In the genomic region with DNA sequence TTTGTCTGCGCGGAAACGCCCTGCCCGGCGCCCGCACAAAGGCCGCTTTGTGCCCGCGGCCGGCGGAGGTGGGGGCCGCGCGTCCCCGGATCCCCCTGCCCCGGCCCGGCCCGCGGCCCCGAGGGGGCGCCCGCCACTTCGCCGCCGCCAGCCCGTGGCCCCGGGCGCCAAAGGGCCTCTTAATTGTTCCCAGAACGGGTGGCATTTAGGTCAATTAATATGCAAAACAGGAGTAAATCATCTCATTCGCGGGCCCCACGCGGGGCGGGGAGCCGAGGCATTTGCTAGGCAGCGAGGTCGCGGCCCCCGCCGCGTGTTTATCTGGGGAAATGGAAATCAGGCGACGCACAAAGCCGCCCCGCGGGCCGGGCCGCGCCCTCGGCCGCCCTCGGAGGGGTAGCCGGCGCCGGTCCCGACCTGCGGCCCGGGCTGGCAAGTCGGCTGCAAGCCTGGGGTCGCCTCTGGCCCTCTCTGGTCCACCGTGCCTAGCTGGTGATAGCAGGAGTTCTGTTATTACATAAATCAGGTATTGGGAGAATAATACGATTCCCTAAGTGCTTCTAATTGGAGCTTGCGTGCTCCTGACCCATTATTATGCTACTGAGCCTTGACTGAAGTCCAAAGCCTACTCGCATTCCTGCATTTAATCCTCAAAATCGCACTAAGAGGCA, we compare ENCODE assay signal across 10 cellular contexts.
A peak's percentile ranks its signal among the peaks of the same experiment; 100 is the strongest.
DNase-seq lines count a peak whose midpoint lies in the region; ATAC-seq, FAIRE-seq and TF ChIP-seq lines count a peak whose summit lies in the region.
"Had no signal": no experiment of that assay in that cellular context is flagged by ENCODE, and none has a peak within 500 bp of the region (broad histone marks: within the 10 kb centered on the region; RNA-seq: fewer than 3 reads in every experiment).

No MANE protein-coding gene starts in this region.

- intact Hi-C loops in activated CD8-positive, alpha-beta T cell treated with anti-CD3 and anti-CD28 coated beads for 36 hours (cut with micrococcal nuclease), result no loop called here

- no peak for TF ChIP-seq CTCF in mesothelial cell of epicardium (IDR thresholded peaks at IDR 0.05; ENCODE audit: unreplicated experiment)
- TF ChIP-seq CTCF in activated CD8-positive, alpha-beta T cell treated with anti-CD3 and anti-CD28 coated beads for 36 hours (IDR thresholded peaks at IDR 0.05), result no peak

- no peak for FAIRE-seq in frontal cortex (lab: Jason Lieb, UNC)

- no peaks in the 10 kb centered on the region for H3K36me3 Mint-ChIP-seq in mesothelial cell of epicardium
- no peaks in the 10 kb centered on the region for H3K36me3 Mint-ChIP-seq in activated CD8-positive, alpha-beta T cell treated with anti-CD3 and anti-CD28 coated beads for 36 hours (ENCODE audit: low read depth)

- CTCF ChIA-PET in activated CD8-positive, alpha-beta T cell treated with anti-CD3 and anti-CD28 coated beads for 36 hours (lab: Charles Lee), result no interaction called here

- no peak for DNase-seq in stimulated activated naive CD8-positive, alpha-beta T cell treated with anti-CD3 and anti-CD28 coated beads, Interleukin-15, amount 100 ng/mL, for 72 hours
- DNase-seq in stimulated activated naive CD8-positive, alpha-beta T cell treated with anti-CD3 and anti-CD28 coated beads, Interleukin-15, Interleukin-2, amounts not matched to agents 100 U/mL and 50 U/mL, for 24 hours, result no peak
- DNase-seq in frontal cortex (ENCODE audit: low spot score in 2 of 2), result peak; percentile 74 to 82
- no peak for DNase-seq in mesothelial cell of epicardium (ENCODE audit: low spot score in 2 of 2, unreplicated experiment in 2 of 2)
- DNase-seq in NCI-H2227 (lab: John Stamatoyannopoulos, UW; ENCODE audit: unreplicated experiment), result no peak
- no peak for DNase-seq in NCI-H2196 (lab: John Stamatoyannopoulos, UW; ENCODE audit: unreplicated experiment)
- no peak for DNase-seq in activated CD8-positive, alpha-beta T cell treated with anti-CD3 and anti-CD28 coated beads for 36 hours
- DNase-seq: kidney glomerular epithelial cell, sigmoid colon had no signal

- H3K27me3 Mint-ChIP-seq in stimulated activated naive CD8-positive, alpha-beta T cell treated with anti-CD3 and anti-CD28 coated beads, Interleukin-15, amount 100 ng/mL, for 72 hours, result peaks cover 61% of the 10 kb centered on the region
- peaks cover 51% of the 10 kb centered on the region for H3K27me3 Mint-ChIP-seq in mesothelial cell of epicardium (ENCODE audit: low read depth)
- H3K27me3 Mint-ChIP-seq in activated CD8-positive, alpha-beta T cell treated with anti-CD3 and anti-CD28 coated beads for 36 hours, result peaks cover 42% of the 10 kb centered on the region

- ATAC-seq in stimulated activated naive CD8-positive, alpha-beta T cell treated with anti-CD3 and anti-CD28 coated beads, Interleukin-15, amount 100 ng/mL, for 72 hours, result peak; percentile 11
- no peak for ATAC-seq in stimulated activated naive CD8-positive, alpha-beta T cell treated with anti-CD3 and anti-CD28 coated beads, Interleukin-15, Interleukin-2, amounts not matched to agents 100 U/mL and 50 U/mL, for 24 hours
- ATAC-seq in HG03025 (IDR thresholded peaks at IDR 0.05; ENCODE audit: low FRiP score, unreplicated experiment), result no peak
- ATAC-seq in activated CD8-positive, alpha-beta T cell treated with anti-CD3 and anti-CD28 coated beads for 36 hours, result no peak

- POLR2A ChIA-PET in activated CD8-positive, alpha-beta T cell treated with anti-CD3 and anti-CD28 coated beads for 36 hours (lab: Charles Lee), result no interaction called here

- peaks cover 0 to 20% of the 10 kb centered on the region in 2 donors for H3K9me3 Mint-ChIP-seq in stimulated activated naive CD8-positive, alpha-beta T cell treated with anti-CD3 and anti-CD28 coated beads, Interleukin-15, amount 100 ng/mL, for 72 hours
- peaks cover 8% of the 10 kb centered on the region for H3K9me3 Mint-ChIP-seq in mesothelial cell of epicardium
- peaks cover 1% of the 10 kb centered on the region for H3K9me3 Mint-ChIP-seq in activated CD8-positive, alpha-beta T cell treated with anti-CD3 and anti-CD28 coated beads for 36 hours

- no peak overlapping the region for H3K27ac Mint-ChIP-seq in stimulated activated naive CD8-positive, alpha-beta T cell treated with anti-CD3 and anti-CD28 coated beads, Interleukin-15, amount 100 ng/mL, for 72 hours
- no peak overlapping the region for H3K27ac Mint-ChIP-seq in mesothelial cell of epicardium
- H3K27ac Mint-ChIP-seq in activated CD8-positive, alpha-beta T cell treated with anti-CD3 and anti-CD28 coated beads for 36 hours, result no peak overlapping the region

- H3K4me1 Mint-ChIP-seq in stimulated activated naive CD8-positive, alpha-beta T cell treated with anti-CD3 and anti-CD28 coated beads, Interleukin-15, amount 100 ng/mL, for 72 hours, result peaks cover 8% of the 10 kb centered on the region
- peaks cover 7% of the 10 kb centered on the region for H3K4me1 Mint-ChIP-seq in mesothelial cell of epicardium
- peaks cover 3% of the 10 kb centered on the region for H3K4me1 Mint-ChIP-seq in activated CD8-positive, alpha-beta T cell treated with anti-CD3 and anti-CD28 coated beads for 36 hours (ENCODE audit: low read depth)

- H3K4me3 Mint-ChIP-seq in stimulated activated naive CD8-positive, alpha-beta T cell treated with anti-CD3 and anti-CD28 coated beads, Interleukin-15, amount 100 ng/mL, for 72 hours, result no peak overlapping the region
- peak overlapping the region; percentile 36 for H3K4me3 Mint-ChIP-seq in mesothelial cell of epicardium
- no peak overlapping the region for H3K4me3 Mint-ChIP-seq in activated CD8-positive, alpha-beta T cell treated with anti-CD3 and anti-CD28 coated beads for 36 hours

Comparison
In these comparisons a context has a peak if more than half of its experiments do, and no peak if none do; other contexts are left out.
1. DNase-seq: peak in frontal cortex (2 of 2); none in stimulated activated naive CD8-positive, alpha-beta T cell treated with anti-CD3 and anti-CD28 coated beads, Interleukin-15, amount 100 ng/mL, for 72 hours (0 of 2), stimulated activated naive CD8-positive, alpha-beta T cell treated with anti-CD3 and anti-CD28 coated beads, Interleukin-15, Interleukin-2, amounts not matched to agents 100 U/mL and 50 U/mL, for 24 hours (single experiment), mesothelial cell of epicardium (0 of 2), NCI-H2227 (single experiment), NCI-H2196 (single experiment) and activated CD8-positive, alpha-beta T cell treated with anti-CD3 and anti-CD28 coated beads for 36 hours (single experiment).